In genomic region chr1:64686828-64687724, GRCh38 we compare ENCODE assay signal across 8 cellular contexts. TPM values are rescaled to one million over a fixed set of nuclear protein-coding genes. Genes with fewer than 3 reads are reported as not detected.
DNase-seq lines count a peak whose midpoint lies in the region; ATAC-seq, FAIRE-seq and TF ChIP-seq lines count a peak whose summit lies in the region.

No MANE protein-coding gene starts in this region.

- FAIRE-seq in frontal cortex (lab: Jason Lieb, UNC): peak; percentile 43

- POLR2A ChIA-PET in GM10248 (lab: Yijun Ruan, JAX): no interaction called here

- peak; percentile 66 for TF ChIP-seq CTCF in GM10248 (IDR thresholded peaks at IDR 0.05; ENCODE audit: control extremely low read depth, extremely low read depth, low read depth, missing control alignments)

- DNase-seq in AG08395 (ENCODE audit: low spot score) (peak; percentile 72), GM10248 (ENCODE audit: extremely low spot score) (peak; percentile 46), NCI-H446 treated with DMSO at 0.1 percent for 48 hours (lab: John Stamatoyannopoulos, UW) (peak; percentile 21), frontal cortex (ENCODE audit: low spot score in 2 of 2) (peak; percentile 4 to 36), pons (ENCODE audit: low spot score) (peak; percentile 58), GOT3 (lab: John Stamatoyannopoulos, UW) (no peak)
- peak; percentile 26 for DNase-seq in activated naive CD4-positive, alpha-beta T cell treated with Interleukin-2 at 50 U/mL for 16 hours

- ATAC-seq in HG03039 (IDR thresholded peaks at IDR 0.05; ENCODE audit: unreplicated experiment): peak; percentile 65

- CTCF ChIA-PET in GM10248 (lab: Yijun Ruan, JAX): interaction anchor here (1.6 to 3.5 kb wide), 2 partner anchors 8 to 11 kb away, joined by 12 to 17 read pairs; no protein-coding TSS in a partner anchor

RNA-seq across cellular contexts. Expression of gene RAVER2, which starts 57.8 kb away (rescaled TPM):
- total RNA-seq in frontal cortex: 13.0 TPM
